Comparison of ENCODE assay signal across 26 cellular contexts in genomic region chr6:24329451-24329850, GRCh38. TPM values are rescaled to one million over a fixed set of nuclear protein-coding genes. Genes with fewer than 3 reads are reported as not detected.
DNase-seq lines count a peak whose midpoint lies in the region; ATAC-seq, FAIRE-seq and TF ChIP-seq lines count a peak whose summit lies in the region.
"Had no signal": no experiment of that assay in that cellular context is flagged by ENCODE, and none has a peak within 500 bp of the region (broad histone marks: within the 10 kb centered on the region; RNA-seq: fewer than 3 reads in every experiment).

No MANE protein-coding gene starts in this region.

- peaks cover 95% of the 10 kb centered on the region for H3K4me1 ChIP-seq in HepG2 (ENCODE audit: insufficient read depth, low read length)
- H3K4me1 ChIP-seq in right lobe of liver = no peaks in the 10 kb centered on the region
- peaks cover 5% of the 10 kb centered on the region for H3K4me1 ChIP-seq in mesenchymal stem cell (ENCODE audit: control insufficient read depth, insufficient read depth, low read depth, low read length)
- no peaks in the 10 kb centered on the region for H3K4me1 ChIP-seq in SJCRH30

- H3K79me1 ChIP-seq in mesenchymal stem cell (replicated peaks; ENCODE audit: low read length, poor library complexity, severe bottlenecking) = peaks cover 3% of the 10 kb centered on the region

- H3K4ac ChIP-seq in mesenchymal stem cell (ENCODE audit: low read depth in 1 of 2, low read length in 2 of 2) = no peak overlapping the region

- no peaks in the 10 kb centered on the region for H3K4me1 Mint-ChIP-seq in activated T-cell treated with anti-CD3 and anti-CD28 coated beads, Interleukin-2, amount 50 U/mL, for 4 hours (ENCODE audit: low read depth)
- H3K4me1 Mint-ChIP-seq: CD8-positive, alpha-beta memory T cell had no signal

- H2AFZ ChIP-seq in HepG2 (ENCODE audit: low read length) (no peak overlapping the region), mesenchymal stem cell (ENCODE audit: low read depth, low read length) (no peak overlapping the region)

- peak; percentile 20 for DNase-seq in HepG2 (ENCODE audit: low spot score)
- DNase-seq in right lobe of liver = no peak
- DNase-seq in epithelial cell of esophagus (ENCODE audit: low read depth) = peak; percentile 27
- DNase-seq in mesenchymal stem cell = peak; percentile 3
- no peak for DNase-seq in activated T-cell treated with anti-CD3 and anti-CD28 coated beads, Interleukin-2, amount 50 U/mL, for 4 hours
- DNase-seq in activated gamma-delta T cell (lab: John Stamatoyannopoulos, UW) = no peak
- no peak for DNase-seq in SJCRH30
- DNase-seq: AML-193; CD8-positive, alpha-beta memory T cell; GDM1; IMR-90; MV-4-11; NCI-H1105 treated with DMSO at 0.1 percent for 48 hours; NCI-H2171; NCI-H446; NCI-H526; Right ventricle myocardium superior had no signal

- TF ChIP-seq EP300 in HepG2 (IDR thresholded peaks at IDR 0.05; ENCODE audit: low read depth in 2 of 2, low read length in 2 of 2) (no peak), HepG2 (CRISPR knock-in tag; IDR thresholded peaks at IDR 0.05; ENCODE audit: borderline replicate concordance) (no peak)

- H3K9ac ChIP-seq in HepG2 (ENCODE audit: insufficient read depth, low read depth, low read length) = peak overlapping the region; percentile 68
- no peak overlapping the region for H3K9ac ChIP-seq in mesenchymal stem cell (ENCODE audit: low read length)
- H3K9ac ChIP-seq: KMS-11 had no signal

- TF ChIP-seq RAD21 in HepG2 (CRISPR knock-in tag; IDR thresholded peaks at IDR 0.05) = no peak

- TF ChIP-seq POLR2A in HepG2 (IDR thresholded peaks at IDR 0.05; ENCODE audit: insufficient read depth in 1 of 2, low read depth in 2 of 2, low read length in 2 of 2) (no peak), right lobe of liver (IDR thresholded peaks at IDR 0.05) (no peak)

- no peak overlapping the region for H2BK15ac ChIP-seq in mesenchymal stem cell (ENCODE audit: low read depth, poor library complexity, severe bottlenecking)

- TF ChIP-seq CTCF in HepG2 (CRISPR knock-in tag; IDR thresholded peaks at IDR 0.05) (no peak), right lobe of liver (IDR thresholded peaks at IDR 0.05) (no peak), epithelial cell of esophagus (IDR thresholded peaks at IDR 0.05; ENCODE audit: insufficient read depth, low read depth, low read length, missing control alignments) (no peak)

- H4K20me1 ChIP-seq in HepG2 (ENCODE audit: insufficient read depth, low read length) = no peaks in the 10 kb centered on the region

- peaks cover under 1 to 16% of the 10 kb centered on the region in 2 experiments for H3K36me3 ChIP-seq in HepG2 (replicated peaks in 1 of 2; ENCODE audit: control insufficient read depth in 1 of 2, insufficient read depth in 2 of 2, low read length in 2 of 2)
- no peaks in the 10 kb centered on the region for H3K36me3 ChIP-seq in right lobe of liver
- no peaks in the 10 kb centered on the region for H3K36me3 ChIP-seq in mesenchymal stem cell (ENCODE audit: control insufficient read depth in 1 of 2, insufficient read depth in 2 of 2, low read depth in 1 of 2, low read length in 2 of 2)
- no peaks in the 10 kb centered on the region for H3K36me3 ChIP-seq in SJCRH30

- no peak overlapping the region for H2BK12ac ChIP-seq in mesenchymal stem cell (ENCODE audit: low read length in 2 of 2)

- 97% methylated on average over 2 of the region's 2 CpGs for WGBS in HepG2 (ENCODE audit: low lambda C conversion rate)
- 83% methylated on average over 2 of the region's 2 CpGs for WGBS in right lobe of liver (ENCODE audit: insufficient coverage, low coverage, low lambda C conversion rate, missing lambda C conversion rate)
- no CpG with 5 or more reads among the region's 2 CpGs for WGBS in mesenchymal stem cell

- intact Hi-C loops in HepG2 (cut with micrococcal nuclease; ENCODE audit: unreplicated experiment) = no loop called here
- intact Hi-C loops in right lobe of liver (cut with DNase I) = no loop called here

- peak overlapping the region; percentile 54 for H2AK5ac ChIP-seq in mesenchymal stem cell (ENCODE audit: low read length, severe bottlenecking)

- FAIRE-seq in HepG2 (lab: Jason Lieb, UNC) = no peak
- FAIRE-seq: GM18507, H1, HTR-8/SVneo had no signal

- POLR2A ChIA-PET in HepG2 (lab: Yijun Ruan, JAX) = interaction anchor here (1.3 kb wide), 1 partner anchor 28 kb away, joined by 3 read pairs; the partner anchor contains the start of gene DCDC2

- H4K8ac ChIP-seq in mesenchymal stem cell (ENCODE audit: low read length) = no peak overlapping the region

- H3K36me3 Mint-ChIP-seq in activated T-cell treated with anti-CD3 and anti-CD28 coated beads, Interleukin-2, amount 50 U/mL, for 4 hours (ENCODE audit: insufficient read depth) = no peaks in the 10 kb centered on the region
- H3K36me3 Mint-ChIP-seq: CD8-positive, alpha-beta memory T cell had no signal

- no peak overlapping the region for H3K14ac ChIP-seq in mesenchymal stem cell (ENCODE audit: low read length in 2 of 2)

- H3K9me3 ChIP-seq in HepG2 (ENCODE audit: low read length) (no peaks in the 10 kb centered on the region), right lobe of liver (no peaks in the 10 kb centered on the region), mesenchymal stem cell (ENCODE audit: control insufficient read depth, low read length) (no peaks in the 10 kb centered on the region), SJCRH30 (replicated peaks) (no peaks in the 10 kb centered on the region)

- no peak overlapping the region for H4K91ac ChIP-seq in mesenchymal stem cell (ENCODE audit: low read length)

- peaks cover 68% of the 10 kb centered on the region for H3K79me2 ChIP-seq in HepG2 (ENCODE audit: insufficient read depth, low read length)

- H3K27ac ChIP-seq in HepG2 (ENCODE audit: extremely low read length, insufficient read depth, low read length) (peak overlapping the region; percentile 91), right lobe of liver (no peak overlapping the region), mesenchymal stem cell (ENCODE audit: low read length, poor library complexity, severe bottlenecking) (peak overlapping the region; percentile 91), SJCRH30 (no peak overlapping the region)
- H3K27ac ChIP-seq: 22Rv1, C4-2B, KMS-11, SK-N-MC had no signal

- H3K4me3 Mint-ChIP-seq in activated T-cell treated with anti-CD3 and anti-CD28 coated beads, Interleukin-2, amount 50 U/mL, for 4 hours = no peak overlapping the region
- H3K4me3 Mint-ChIP-seq: CD8-positive, alpha-beta memory T cell had no signal

- no peak for ATAC-seq in HepG2
- no peak for ATAC-seq in right lobe of liver
- ATAC-seq in activated T-cell treated with anti-CD3 and anti-CD28 coated beads, Interleukin-2, amount 50 U/mL, for 4 hours = no peak
- ATAC-seq in GM19452 (IDR thresholded peaks at IDR 0.05; ENCODE audit: unreplicated experiment) = no peak
- ATAC-seq: HCT116 had no signal

- no peak overlapping the region for H3K18ac ChIP-seq in mesenchymal stem cell (ENCODE audit: low read depth in 1 of 2, low read length in 2 of 2)

- H3K4me2 ChIP-seq in HepG2 (ENCODE audit: low read depth, low read length) (peak overlapping the region; percentile 56), mesenchymal stem cell (ENCODE audit: low read length, poor library complexity, severe bottlenecking) (no peak overlapping the region)
- H3K4me2 ChIP-seq: KMS-11 had no signal

- no peaks in the 10 kb centered on the region for H3K9me3 Mint-ChIP-seq in activated T-cell treated with anti-CD3 and anti-CD28 coated beads, Interleukin-2, amount 50 U/mL, for 4 hours
- H3K9me3 Mint-ChIP-seq: CD8-positive, alpha-beta memory T cell had no signal

- peak overlapping the region in 1 of 3 experiments; percentile 25; a peak in 1 of 6 replicates for H3K4me3 ChIP-seq in HepG2 (replicated peaks in 1 of 3; ENCODE audit: insufficient read depth in 1 of 3, low read depth in 2 of 3, low read length in 3 of 3)
- H3K4me3 ChIP-seq in right lobe of liver = no peak overlapping the region
- no peak overlapping the region for H3K4me3 ChIP-seq in epithelial cell of esophagus (ENCODE audit: low read length)
- H3K4me3 ChIP-seq in mesenchymal stem cell (ENCODE audit: insufficient read depth in 1 of 2, low read depth in 1 of 2, low read length in 2 of 2) = no peak overlapping the region
- no peak overlapping the region for H3K4me3 ChIP-seq in SJCRH30
- H3K4me3 ChIP-seq: SK-N-MC had no signal

- no TSS peak for BruUV-seq in HepG2 (replicated peaks; lab: Mats Ljungman, UMichigan)

- CTCF ChIA-PET in HepG2 (lab: Yijun Ruan, JAX; ENCODE audit: low intra/inter-chr PET ratio, low total read pairs) = no interaction called here

- in situ Hi-C loops in HepG2 (cut with HindIII; ENCODE audit: extremely low pct_ligation_motif_present, low pct_unique_long_range_greater_than_20kb) = no loop called here

- H3K27me3 Mint-ChIP-seq in activated T-cell treated with anti-CD3 and anti-CD28 coated beads, Interleukin-2, amount 50 U/mL, for 4 hours (ENCODE audit: low read depth) = peaks cover 4% of the 10 kb centered on the region

- H3K23ac ChIP-seq in mesenchymal stem cell (ENCODE audit: low read length in 2 of 2) = no peak overlapping the region

- H3K27me3 ChIP-seq in HepG2 (ENCODE audit: control insufficient read depth in 1 of 2, insufficient read depth in 2 of 2, low read length in 2 of 2) (no peaks in the 10 kb centered on the region), right lobe of liver (no peaks in the 10 kb centered on the region), mesenchymal stem cell (ENCODE audit: control insufficient read depth in 1 of 2, insufficient read depth in 1 of 2, low read length in 2 of 2) (no peaks in the 10 kb centered on the region), SJCRH30 (no peaks in the 10 kb centered on the region)

- H2BK120ac ChIP-seq in mesenchymal stem cell (ENCODE audit: low read depth, low read length) = no peak overlapping the region

- peak overlapping the region; percentile 67 for H2BK5ac ChIP-seq in mesenchymal stem cell (ENCODE audit: low read depth, low read length, poor library complexity, severe bottlenecking)

RNA-seq across cellular contexts. Expression of gene DCDC2, which starts 28.4 kb away (rescaled TPM):
- total RNA-seq in HepG2 (2016; rRNA removed; fragmentation: Illumina TruSeq; extraction: Trizol) (36.2 and 40.4 TPM in 2 replicates), right lobe of liver (1 to 10 TPM in 3 of 6 experiments, under 1 TPM in 3; 0.68 to 3.8 (median 0.92) TPM)
- 23.4 and 24.8 TPM in 2 replicates for total RNA-seq in HepG2 (2016; cell fraction: cytosol; rRNA removed; fragmentation: Illumina TruSeq; extraction: Trizol; ENCODE audit: low read depth)
- total RNA-seq in HepG2 (2016; cell fraction: insoluble cytoplasmic fraction; rRNA removed; fragmentation: Illumina TruSeq; extraction: Trizol) = 34.4 and 42.0 TPM in 2 replicates
- total RNA-seq in HepG2 (2016; cell fraction: membrane; rRNA removed; fragmentation: Illumina TruSeq; extraction: Trizol) = 13.9 and 16.3 TPM in 2 replicates
- total RNA-seq in HepG2 (2016; cell fraction: nucleus; rRNA removed; fragmentation: Illumina TruSeq; extraction: Trizol) = 34.1 and 37.7 TPM in 2 replicates
- 6.5 and 9.0 TPM in 2 replicates for polyA plus RNA-seq in HepG2 (2011; rRNA removed)
- 4.7 and 6.5 TPM in 2 replicates for polyA plus RNA-seq in HepG2 (2011; cell fraction: cytosol; rRNA removed)
- polyA plus RNA-seq in HepG2 (2011; cell fraction: nucleus; rRNA removed) = 8.1 and 9.5 TPM in 2 replicates
- polyA plus RNA-seq in HepG2 (2012) = 17.9 and 50.5 TPM in 2 replicates
- polyA plus RNA-seq in HepG2 (2016; cell fraction: cytosol; fragmentation: Illumina TruSeq; extraction: Trizol; ENCODE audit: low read depth) = 4.5 and 5.8 TPM in 2 replicates
- 33.2 and 33.9 TPM in 2 replicates for polyA plus RNA-seq in HepG2 (2016; cell fraction: insoluble cytoplasmic fraction; fragmentation: Illumina TruSeq; extraction: Trizol; ENCODE audit: low read depth)
- 6.3 and 6.7 TPM in 2 replicates for polyA plus RNA-seq in HepG2 (2016; cell fraction: membrane; fragmentation: Illumina TruSeq; extraction: Trizol; ENCODE audit: low read depth)
- 25.2 and 32.0 TPM in 2 replicates for polyA plus RNA-seq in HepG2 (2016; cell fraction: nucleus; fragmentation: Illumina TruSeq; extraction: Trizol; ENCODE audit: insufficient read depth, low read depth)
- 0.05 and 14.8 TPM in 2 replicates for polyA minus RNA-seq in HepG2 (2011; rRNA and poly(A)+ RNA removed; ENCODE audit: low replicate concordance)
- polyA minus RNA-seq in HepG2 (2011; cell fraction: cytosol; rRNA and poly(A)+ RNA removed) = 9.5 and 14.1 TPM in 2 replicates
- 26.1 and 43.1 TPM in 2 replicates for polyA minus RNA-seq in HepG2 (2011; cell fraction: nucleus; rRNA and poly(A)+ RNA removed)
- 0.04 TPM for polyA plus RNA-seq in mesenchymal stem cell (2013, experiment 1 of 2)
- polyA plus RNA-seq in mesenchymal stem cell (2013, experiment 2 of 2) = 0.08 TPM
- total RNA-seq in activated T-cell treated with anti-CD3 and anti-CD28 coated beads, Interleukin-2, amount 50 U/mL, for 4 hours = under 1 TPM in 1 of 3 donors, not detected in 2; 0.20 TPM
- total RNA-seq in SJCRH30 (2014; rRNA removed; shearing (Covaris generic)) = 0.02 and 0.05 TPM in 2 replicates
- total RNA-seq: CD8-positive, alpha-beta memory T cell; IMR-90; Right ventricle myocardium superior had no signal
- polyA plus RNA-seq: CD8-positive, alpha-beta memory T cell; IMR-90 had no signal

Comparison
In these comparisons a context has a peak if more than half of its experiments do, and no peak if none do; other contexts are left out.
1. DNase-seq: peak in HepG2 (single experiment), epithelial cell of esophagus (single experiment) and mesenchymal stem cell (single experiment); none in right lobe of liver (0 of 3), activated T-cell treated with anti-CD3 and anti-CD28 coated beads, Interleukin-2, amount 50 U/mL, for 4 hours (single experiment), activated gamma-delta T cell (single experiment) and SJCRH30 (0 of 2).
2. H3K27ac ChIP-seq: peak in HepG2 (single experiment) and mesenchymal stem cell (single experiment); none in right lobe of liver (0 of 3) and SJCRH30 (single experiment).